1 cellular context compared by ENCODE assay signal in the genomic region with DNA sequence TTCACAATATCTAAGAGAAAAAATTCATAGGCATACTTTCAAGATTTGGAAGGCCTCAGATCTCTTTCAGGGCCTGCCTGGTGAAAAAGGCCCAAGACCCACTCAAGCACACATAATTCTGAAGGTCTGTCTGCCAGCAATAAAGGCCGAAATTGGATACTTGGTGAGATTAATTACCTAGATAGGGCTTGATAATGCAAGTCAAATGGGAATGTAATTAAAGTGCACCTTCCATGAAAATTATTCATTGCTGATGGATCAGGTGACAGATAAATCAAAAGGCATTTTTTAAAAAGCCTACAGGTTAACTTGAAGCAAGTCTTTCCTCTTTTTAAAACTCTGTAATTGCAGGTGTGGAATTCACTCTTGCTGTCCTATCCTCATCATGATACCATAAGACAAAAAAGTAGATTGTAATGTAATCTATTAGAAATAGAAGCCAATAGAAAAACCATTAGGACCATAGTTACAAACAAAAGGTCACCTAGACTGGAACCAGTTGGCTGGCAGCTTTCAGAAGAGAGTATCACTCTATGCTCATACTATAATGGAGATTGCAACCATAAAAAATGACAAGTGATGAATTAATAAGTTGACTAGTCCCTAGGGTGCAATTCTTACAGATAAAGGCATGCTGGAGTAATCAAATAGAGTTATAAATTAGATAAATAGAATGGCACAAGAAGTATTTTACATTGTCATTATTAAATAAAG.
TF ChIP-seq lines count a peak whose summit lies in the region.

No MANE protein-coding gene starts in this region.

TF ChIP-seq in HEK293, 187 proteins besides CTCF, POLR2A, EP300 and RAD21 (continued from another document and continues in another):
- TF ChIP-seq, protein P1, sequence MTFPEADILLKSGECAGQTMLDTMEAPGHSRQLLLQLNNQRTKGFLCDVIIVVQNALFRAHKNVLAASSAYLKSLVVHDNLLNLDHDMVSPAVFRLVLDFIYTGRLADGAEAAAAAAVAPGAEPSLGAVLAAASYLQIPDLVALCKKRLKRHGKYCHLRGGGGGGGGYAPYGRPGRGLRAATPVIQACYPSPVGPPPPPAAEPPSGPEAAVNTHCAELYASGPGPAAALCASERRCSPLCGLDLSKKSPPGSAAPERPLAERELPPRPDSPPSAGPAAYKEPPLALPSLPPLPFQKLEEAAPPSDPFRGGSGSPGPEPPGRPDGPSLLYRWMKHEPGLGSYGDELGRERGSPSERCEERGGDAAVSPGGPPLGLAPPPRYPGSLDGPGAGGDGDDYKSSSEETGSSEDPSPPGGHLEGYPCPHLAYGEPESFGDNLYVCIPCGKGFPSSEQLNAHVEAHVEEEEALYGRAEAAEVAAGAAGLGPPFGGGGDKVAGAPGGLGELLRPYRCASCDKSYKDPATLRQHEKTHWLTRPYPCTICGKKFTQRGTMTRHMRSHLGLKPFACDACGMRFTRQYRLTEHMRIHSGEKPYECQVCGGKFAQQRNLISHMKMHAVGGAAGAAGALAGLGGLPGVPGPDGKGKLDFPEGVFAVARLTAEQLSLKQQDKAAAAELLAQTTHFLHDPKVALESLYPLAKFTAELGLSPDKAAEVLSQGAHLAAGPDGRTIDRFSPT (tag by site-specific recombination; IDR thresholded peaks at IDR 0.05), result no peak
- TF ChIP-seq ZNF366 (tag by site-specific recombination; conservative IDR thresholded peaks at IDR 0.05), result peak; percentile 90
- no peak; the same call in none of the 2 replicates for TF ChIP-seq KLF8 (tag by site-specific recombination; IDR thresholded peaks at IDR 0.05)
- 0 out of 2 replicates have a peak, but pooled peaks have one; percentile 23 for TF ChIP-seq ZNF596 (tag by site-specific recombination; IDR thresholded peaks at IDR 0.05)
- TF ChIP-seq ZNF114 (tag by site-specific recombination; IDR thresholded peaks at IDR 0.05), result no peak
- TF ChIP-seq ZNF561 (tag by site-specific recombination; IDR thresholded peaks at IDR 0.05; ENCODE audit: borderline replicate concordance), result no peak
- TF ChIP-seq ZNF510 (tag by site-specific recombination; IDR thresholded peaks at IDR 0.05; ENCODE audit: insufficient replicate concordance), result no peak
- TF ChIP-seq ZNF202 (tag by site-specific recombination; IDR thresholded peaks at IDR 0.05; ENCODE audit: borderline replicate concordance), result no peak
- no peak for TF ChIP-seq ZNF16 (tag by site-specific recombination; IDR thresholded peaks at IDR 0.05; ENCODE audit: low read depth)
- TF ChIP-seq ZNF670 (tag by site-specific recombination; IDR thresholded peaks at IDR 0.05; ENCODE audit: low read depth), result no peak
- TF ChIP-seq ZNF558 (tag by site-specific recombination; IDR thresholded peaks at IDR 0.05), result peak; percentile 52; the same call in 1 of the 2 replicates
- no peak for TF ChIP-seq ZNF664 (tag by site-specific recombination; IDR thresholded peaks at IDR 0.05)
- no peak for TF ChIP-seq ZNF529 (tag by site-specific recombination; IDR thresholded peaks at IDR 0.05; ENCODE audit: insufficient replicate concordance)
- TF ChIP-seq ZNF544 (tag by site-specific recombination; IDR thresholded peaks at IDR 0.05), result no peak
- TF ChIP-seq, protein P2, sequence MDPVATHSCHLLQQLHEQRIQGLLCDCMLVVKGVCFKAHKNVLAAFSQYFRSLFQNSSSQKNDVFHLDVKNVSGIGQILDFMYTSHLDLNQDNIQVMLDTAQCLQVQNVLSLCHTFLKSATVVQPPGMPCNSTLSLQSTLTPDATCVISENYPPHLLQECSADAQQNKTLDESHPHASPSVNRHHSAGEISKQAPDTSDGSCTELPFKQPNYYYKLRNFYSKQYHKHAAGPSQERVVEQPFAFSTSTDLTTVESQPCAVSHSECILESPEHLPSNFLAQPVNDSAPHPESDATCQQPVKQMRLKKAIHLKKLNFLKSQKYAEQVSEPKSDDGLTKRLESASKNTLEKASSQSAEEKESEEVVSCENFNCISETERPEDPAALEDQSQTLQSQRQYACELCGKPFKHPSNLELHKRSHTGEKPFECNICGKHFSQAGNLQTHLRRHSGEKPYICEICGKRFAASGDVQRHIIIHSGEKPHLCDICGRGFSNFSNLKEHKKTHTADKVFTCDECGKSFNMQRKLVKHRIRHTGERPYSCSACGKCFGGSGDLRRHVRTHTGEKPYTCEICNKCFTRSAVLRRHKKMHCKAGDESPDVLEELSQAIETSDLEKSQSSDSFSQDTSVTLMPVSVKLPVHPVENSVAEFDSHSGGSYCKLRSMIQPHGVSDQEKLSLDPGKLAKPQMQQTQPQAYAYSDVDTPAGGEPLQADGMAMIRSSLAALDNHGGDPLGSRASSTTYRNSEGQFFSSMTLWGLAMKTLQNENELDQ (tag by site-specific recombination; IDR thresholded peaks at IDR 0.05; ENCODE audit: low read depth), result no peak
- peak; percentile 63; the same call in 1 of the 2 replicates for TF ChIP-seq ZNF501 (tag by site-specific recombination; IDR thresholded peaks at IDR 0.05)
- TF ChIP-seq ZFP69B (tag by site-specific recombination; IDR thresholded peaks at IDR 0.05), result no peak
- TF ChIP-seq ZNF146 (tag by site-specific recombination; IDR thresholded peaks at IDR 0.05), result no peak
- TF ChIP-seq, protein P3, sequence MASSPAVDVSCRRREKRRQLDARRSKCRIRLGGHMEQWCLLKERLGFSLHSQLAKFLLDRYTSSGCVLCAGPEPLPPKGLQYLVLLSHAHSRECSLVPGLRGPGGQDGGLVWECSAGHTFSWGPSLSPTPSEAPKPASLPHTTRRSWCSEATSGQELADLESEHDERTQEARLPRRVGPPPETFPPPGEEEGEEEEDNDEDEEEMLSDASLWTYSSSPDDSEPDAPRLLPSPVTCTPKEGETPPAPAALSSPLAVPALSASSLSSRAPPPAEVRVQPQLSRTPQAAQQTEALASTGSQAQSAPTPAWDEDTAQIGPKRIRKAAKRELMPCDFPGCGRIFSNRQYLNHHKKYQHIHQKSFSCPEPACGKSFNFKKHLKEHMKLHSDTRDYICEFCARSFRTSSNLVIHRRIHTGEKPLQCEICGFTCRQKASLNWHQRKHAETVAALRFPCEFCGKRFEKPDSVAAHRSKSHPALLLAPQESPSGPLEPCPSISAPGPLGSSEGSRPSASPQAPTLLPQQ (tag by site-specific recombination; IDR thresholded peaks at IDR 0.05), result 0 out of 2 replicates have a peak, but pooled peaks have one; percentile 23
- TF ChIP-seq ZNF677 (tag by site-specific recombination; IDR thresholded peaks at IDR 0.05), result no peak
- TF ChIP-seq ZNF580 (tag by site-specific recombination; IDR thresholded peaks at IDR 0.05), result peak; percentile 88
- TF ChIP-seq ZNF624 (tag by site-specific recombination; IDR thresholded peaks at IDR 0.05), result no peak
- TF ChIP-seq MEIS1 (CRISPR knock-in tag; IDR thresholded peaks at IDR 0.05; ENCODE audit: borderline replicate concordance), result no peak
- 0 out of 2 replicates have a peak, but pooled peaks have one; percentile 51 for TF ChIP-seq GFI1B (tag by site-specific recombination; IDR thresholded peaks at IDR 0.05)
- no peak for TF ChIP-seq GLIS1 (tag by site-specific recombination; IDR thresholded peaks at IDR 0.05)
- TF ChIP-seq ZFP41 (tag by site-specific recombination; IDR thresholded peaks at IDR 0.05; ENCODE audit: borderline replicate concordance), result no peak
- TF ChIP-seq, protein P4, sequence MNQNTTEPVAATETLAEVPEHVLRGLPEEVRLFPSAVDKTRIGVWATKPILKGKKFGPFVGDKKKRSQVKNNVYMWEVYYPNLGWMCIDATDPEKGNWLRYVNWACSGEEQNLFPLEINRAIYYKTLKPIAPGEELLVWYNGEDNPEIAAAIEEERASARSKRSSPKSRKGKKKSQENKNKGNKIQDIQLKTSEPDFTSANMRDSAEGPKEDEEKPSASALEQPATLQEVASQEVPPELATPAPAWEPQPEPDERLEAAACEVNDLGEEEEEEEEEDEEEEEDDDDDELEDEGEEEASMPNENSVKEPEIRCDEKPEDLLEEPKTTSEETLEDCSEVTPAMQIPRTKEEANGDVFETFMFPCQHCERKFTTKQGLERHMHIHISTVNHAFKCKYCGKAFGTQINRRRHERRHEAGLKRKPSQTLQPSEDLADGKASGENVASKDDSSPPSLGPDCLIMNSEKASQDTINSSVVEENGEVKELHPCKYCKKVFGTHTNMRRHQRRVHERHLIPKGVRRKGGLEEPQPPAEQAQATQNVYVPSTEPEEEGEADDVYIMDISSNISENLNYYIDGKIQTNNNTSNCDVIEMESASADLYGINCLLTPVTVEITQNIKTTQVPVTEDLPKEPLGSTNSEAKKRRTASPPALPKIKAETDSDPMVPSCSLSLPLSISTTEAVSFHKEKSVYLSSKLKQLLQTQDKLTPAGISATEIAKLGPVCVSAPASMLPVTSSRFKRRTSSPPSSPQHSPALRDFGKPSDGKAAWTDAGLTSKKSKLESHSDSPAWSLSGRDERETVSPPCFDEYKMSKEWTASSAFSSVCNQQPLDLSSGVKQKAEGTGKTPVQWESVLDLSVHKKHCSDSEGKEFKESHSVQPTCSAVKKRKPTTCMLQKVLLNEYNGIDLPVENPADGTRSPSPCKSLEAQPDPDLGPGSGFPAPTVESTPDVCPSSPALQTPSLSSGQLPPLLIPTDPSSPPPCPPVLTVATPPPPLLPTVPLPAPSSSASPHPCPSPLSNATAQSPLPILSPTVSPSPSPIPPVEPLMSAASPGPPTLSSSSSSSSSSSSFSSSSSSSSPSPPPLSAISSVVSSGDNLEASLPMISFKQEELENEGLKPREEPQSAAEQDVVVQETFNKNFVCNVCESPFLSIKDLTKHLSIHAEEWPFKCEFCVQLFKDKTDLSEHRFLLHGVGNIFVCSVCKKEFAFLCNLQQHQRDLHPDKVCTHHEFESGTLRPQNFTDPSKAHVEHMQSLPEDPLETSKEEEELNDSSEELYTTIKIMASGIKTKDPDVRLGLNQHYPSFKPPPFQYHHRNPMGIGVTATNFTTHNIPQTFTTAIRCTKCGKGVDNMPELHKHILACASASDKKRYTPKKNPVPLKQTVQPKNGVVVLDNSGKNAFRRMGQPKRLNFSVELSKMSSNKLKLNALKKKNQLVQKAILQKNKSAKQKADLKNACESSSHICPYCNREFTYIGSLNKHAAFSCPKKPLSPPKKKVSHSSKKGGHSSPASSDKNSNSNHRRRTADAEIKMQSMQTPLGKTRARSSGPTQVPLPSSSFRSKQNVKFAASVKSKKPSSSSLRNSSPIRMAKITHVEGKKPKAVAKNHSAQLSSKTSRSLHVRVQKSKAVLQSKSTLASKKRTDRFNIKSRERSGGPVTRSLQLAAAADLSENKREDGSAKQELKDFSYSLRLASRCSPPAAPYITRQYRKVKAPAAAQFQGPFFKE (tag by site-specific recombination; IDR thresholded peaks at IDR 0.05; ENCODE audit: borderline replicate concordance), result no peak
- no peak for TF ChIP-seq ZBTB20 (tag by site-specific recombination; IDR thresholded peaks at IDR 0.05)
- 0 out of 2 replicates have a peak, but pooled peaks have one; percentile 15 for TF ChIP-seq ZNF610 (tag by site-specific recombination; IDR thresholded peaks at IDR 0.05; ENCODE audit: borderline replicate concordance)
- TF ChIP-seq, protein P5, sequence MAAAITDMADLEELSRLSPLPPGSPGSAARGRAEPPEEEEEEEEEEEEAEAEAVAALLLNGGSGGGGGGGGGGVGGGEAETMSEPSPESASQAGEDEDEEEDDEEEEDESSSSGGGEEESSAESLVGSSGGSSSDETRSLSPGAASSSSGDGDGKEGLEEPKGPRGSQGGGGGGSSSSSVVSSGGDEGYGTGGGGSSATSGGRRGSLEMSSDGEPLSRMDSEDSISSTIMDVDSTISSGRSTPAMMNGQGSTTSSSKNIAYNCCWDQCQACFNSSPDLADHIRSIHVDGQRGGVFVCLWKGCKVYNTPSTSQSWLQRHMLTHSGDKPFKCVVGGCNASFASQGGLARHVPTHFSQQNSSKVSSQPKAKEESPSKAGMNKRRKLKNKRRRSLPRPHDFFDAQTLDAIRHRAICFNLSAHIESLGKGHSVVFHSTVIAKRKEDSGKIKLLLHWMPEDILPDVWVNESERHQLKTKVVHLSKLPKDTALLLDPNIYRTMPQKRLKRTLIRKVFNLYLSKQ (tag by site-specific recombination; IDR thresholded peaks at IDR 0.05; ENCODE audit: borderline replicate concordance), result no peak
- peak; percentile 55; the same call in 1 of the 2 replicates for TF ChIP-seq ZNF629 (tag by site-specific recombination; IDR thresholded peaks at IDR 0.05)
- no peak for TF ChIP-seq ZNF768 (tag by site-specific recombination; IDR thresholded peaks at IDR 0.05)
- TF ChIP-seq, protein P6, sequence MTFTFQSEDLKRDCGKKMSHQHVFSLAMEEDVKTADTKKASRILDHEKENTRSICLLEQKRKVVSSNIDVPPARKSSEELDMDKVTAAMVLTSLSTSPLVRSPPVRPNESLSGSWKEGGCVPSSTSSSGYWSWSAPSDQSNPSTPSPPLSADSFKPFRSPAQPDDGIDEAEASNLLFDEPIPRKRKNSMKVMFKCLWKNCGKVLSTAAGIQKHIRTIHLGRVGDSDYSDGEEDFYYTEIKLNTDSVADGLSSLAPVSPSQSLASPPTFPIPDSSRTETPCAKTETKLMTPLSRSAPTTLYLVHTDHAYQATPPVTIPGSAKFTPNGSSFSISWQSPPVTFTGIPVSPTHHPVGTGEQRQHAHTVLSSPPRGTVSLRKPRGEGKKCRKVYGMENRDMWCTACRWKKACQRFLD (tag by site-specific recombination; IDR thresholded peaks at IDR 0.05), result no peak
- peak; percentile 88 for TF ChIP-seq ZXDB (tag by site-specific recombination; IDR thresholded peaks at IDR 0.05)
- TF ChIP-seq ZNF221 (tag by site-specific recombination; IDR thresholded peaks at IDR 0.05; ENCODE audit: borderline replicate concordance), result no peak
- TF ChIP-seq SCRT2 (tag by site-specific recombination; IDR thresholded peaks at IDR 0.05), result no peak
- TF ChIP-seq GLI2 (tag by site-specific recombination; IDR thresholded peaks at IDR 0.05; ENCODE audit: borderline replicate concordance, low read depth), result 0 out of 2 replicates have a peak, but pooled peaks have one; percentile 39
- no peak for TF ChIP-seq ZNF626 (tag by site-specific recombination; IDR thresholded peaks at IDR 0.05)
- TF ChIP-seq FEZF1 (tag by site-specific recombination; IDR thresholded peaks at IDR 0.05), result peak; percentile 97
- TF ChIP-seq, protein P7, sequence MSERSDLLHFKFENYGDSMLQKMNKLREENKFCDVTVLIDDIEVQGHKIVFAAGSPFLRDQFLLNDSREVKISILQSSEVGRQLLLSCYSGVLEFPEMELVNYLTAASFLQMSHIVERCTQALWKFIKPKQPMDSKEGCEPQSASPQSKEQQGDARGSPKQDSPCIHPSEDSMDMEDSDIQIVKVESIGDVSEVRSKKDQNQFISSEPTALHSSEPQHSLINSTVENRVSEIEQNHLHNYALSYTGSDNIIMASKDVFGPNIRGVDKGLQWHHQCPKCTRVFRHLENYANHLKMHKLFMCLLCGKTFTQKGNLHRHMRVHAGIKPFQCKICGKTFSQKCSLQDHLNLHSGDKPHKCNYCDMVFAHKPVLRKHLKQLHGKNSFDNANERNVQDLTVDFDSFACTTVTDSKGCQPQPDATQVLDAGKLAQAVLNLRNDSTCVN (tag by site-specific recombination; optimal IDR thresholded peaks at IDR 0.05), result no peak
- TF ChIP-seq YY1 (tag by site-specific recombination; IDR thresholded peaks at IDR 0.05), result no peak
- no peak for TF ChIP-seq ZNF555 (tag by site-specific recombination; conservative IDR thresholded peaks at IDR 0.05)
- no peak for TF ChIP-seq ZNF19 (tag by site-specific recombination; IDR thresholded peaks at IDR 0.05; ENCODE audit: low read depth)
- TF ChIP-seq ZEB2 (tag by site-specific recombination; IDR thresholded peaks at IDR 0.05), result peak; percentile 68; the same call in 1 of the 2 replicates
- no peak for TF ChIP-seq ZNF404 (tag by site-specific recombination; IDR thresholded peaks at IDR 0.05)
